ENCODE assay signal across 20 cellular contexts in genomic region chr13:50069255-50069654, GRCh38. TPM values are rescaled to one million over a fixed set of nuclear protein-coding genes. Genes with fewer than 3 reads are reported as not detected.
DNase-seq lines count a peak whose midpoint lies in the region; ATAC-seq and TF ChIP-seq lines count a peak whose summit lies in the region.
"Had no signal": no experiment of that assay in that cellular context is flagged by ENCODE, and none has a peak within 500 bp of the region (broad histone marks: within the 10 kb centered on the region; RNA-seq: fewer than 3 reads in every experiment).

No MANE protein-coding gene starts in this region.

- H3K36me3 Mint-ChIP-seq in naive thymus-derived CD4-positive, alpha-beta T cell: peaks cover 0 to 18% (median 4%) of the 10 kb centered on the region in 5 donors

- DNase-seq in A673 (ENCODE audit: low spot score): no peak
- DNase-seq in EH (ENCODE audit: low read depth): peak; percentile 46
- DNase-seq in amniotic epithelial cell (ENCODE audit: low read depth): peak; percentile 74
- DNase-seq in iris pigment epithelial cell (ENCODE audit: low read depth): peak; percentile 62
- DNase-seq in T-helper 9 cell: no peak
- DNase-seq in stimulated activated CD4-positive, alpha-beta T cell treated with anti-CD3 and anti-CD28 coated beads, Interleukin-4, amount 100 ng/mL, for 4 hours: no peak
- DNase-seq in stimulated activated CD4-positive, alpha-beta T cell treated with anti-CD3 and anti-CD28 coated beads, Interleukin-15, amount 100 ng/mL, for 24 hours: no peak
- DNase-seq in naive thymus-derived CD4-positive, alpha-beta T cell: no peak
- DNase-seq: activated CD4-positive, alpha-beta T cell treated with anti-CD3 and anti-CD28 coated beads, Interleukin-2, amount 50 U/mL, for 4 hours; activated gamma-delta T cell treated with Interleukin-2 at 50 U/mL for 16 hours; anterior cingulate cortex; foreskin melanocyte; NCI-H1436 treated with DMSO at 0.1 percent for 48 hours; NCI-H526 treated with DMSO at 0.1 percent for 48 hours; stimulated activated CD4-positive, alpha-beta T cell treated with anti-CD3 and anti-CD28 coated beads, Interleukin-12 subunit alpha, Interleukin-12 subunit beta, amount 100 ng/mL, for 4 hours; T-helper 2 cell; testis had no signal

- no peaks in the 10 kb centered on the region for H3K9me3 ChIP-seq in A673 (ENCODE audit: low read depth, low read length, poor library complexity, severe bottlenecking)
- no peaks in the 10 kb centered on the region for H3K9me3 ChIP-seq in naive thymus-derived CD4-positive, alpha-beta T cell (ENCODE audit: control insufficient read depth in 2 of 3, low read length in 3 of 3)
- H3K9me3 ChIP-seq: testis had no signal

- BruUV-seq in A673 (replicated peaks; lab: Mats Ljungman, UMichigan): no TSS peak

- peaks cover 53% of the 10 kb centered on the region for H3K36me3 ChIP-seq in A673 (ENCODE audit: insufficient read depth, low read length, poor library complexity, severe bottlenecking)
- H3K36me3 ChIP-seq in naive thymus-derived CD4-positive, alpha-beta T cell (ENCODE audit: control insufficient read depth in 2 of 3, insufficient read depth in 3 of 3, low read length in 3 of 3): no peaks in the 10 kb centered on the region

- no peak overlapping the region for H3K4me3 Mint-ChIP-seq in naive thymus-derived CD4-positive, alpha-beta T cell
- H3K4me3 Mint-ChIP-seq: GM23338, neural crest cell had no signal

- no peak overlapping the region for H3K4me3 ChIP-seq in A673 (ENCODE audit: low read depth, low read length, poor library complexity, severe bottlenecking)
- no peak overlapping the region for H3K4me3 ChIP-seq in naive thymus-derived CD4-positive, alpha-beta T cell (ENCODE audit: low read length)
- H3K4me3 ChIP-seq: GM23338, testis had no signal

- peaks cover 0 to 5% (median 0%) of the 10 kb centered on the region in 5 donors for H3K27me3 Mint-ChIP-seq in naive thymus-derived CD4-positive, alpha-beta T cell

- CTCF ChIA-PET in A673 (lab: Charles Lee): no interaction called here
- CTCF ChIA-PET in naive thymus-derived CD4-positive, alpha-beta T cell (lab: Charles Lee): interaction anchor here (0.6 to 0.8 kb wide), 2 partner anchors 92 to 147 kb away, joined by 3 to 4 read pairs; no protein-coding TSS in a partner anchor

- TF ChIP-seq CTCF in A673 (conservative IDR thresholded peaks at IDR 0.05; ENCODE audit: low read depth, low read length): no peak

- intact Hi-C loops in A673 (cut with micrococcal nuclease; ENCODE audit: unreplicated experiment): no loop called here
- intact Hi-C loops in naive thymus-derived CD4-positive, alpha-beta T cell (cut with micrococcal nuclease): no loop called here

- H3K4me1 ChIP-seq in A673 (ENCODE audit: insufficient read depth, low read length, poor library complexity, severe bottlenecking): peaks cover 36% of the 10 kb centered on the region
- H3K4me1 ChIP-seq in naive thymus-derived CD4-positive, alpha-beta T cell (ENCODE audit: control insufficient read depth in 2 of 2, insufficient read depth in 2 of 2, low read length in 2 of 2): no peaks in the 10 kb centered on the region

- peaks cover 0 to 55% (median 4%) of the 10 kb centered on the region in 7 donors for H3K4me1 Mint-ChIP-seq in naive thymus-derived CD4-positive, alpha-beta T cell
- H3K4me1 Mint-ChIP-seq: GM23338 had no signal

- H3K27ac Mint-ChIP-seq in naive thymus-derived CD4-positive, alpha-beta T cell: no peak overlapping the region
- H3K27ac Mint-ChIP-seq: GM23338 had no signal

- H3K27ac ChIP-seq in A673 (ENCODE audit: low read depth, low read length, poor library complexity, severe bottlenecking): peak overlapping the region; percentile 6
- no peak overlapping the region for H3K27ac ChIP-seq in naive thymus-derived CD4-positive, alpha-beta T cell (ENCODE audit: low read depth, low read length)
- H3K27ac ChIP-seq: testis had no signal

- H3K27me3 ChIP-seq in A673 (replicated peaks; ENCODE audit: insufficient read depth, low read depth, low read length, poor library complexity): no peaks in the 10 kb centered on the region
- no peaks in the 10 kb centered on the region for H3K27me3 ChIP-seq in naive thymus-derived CD4-positive, alpha-beta T cell (ENCODE audit: control insufficient read depth in 2 of 2, insufficient read depth in 2 of 2, low read length in 2 of 2)
- H3K27me3 ChIP-seq: testis had no signal

- H3K9me3 Mint-ChIP-seq in naive thymus-derived CD4-positive, alpha-beta T cell: peaks cover 0 to 1% (median 0%) of the 10 kb centered on the region in 11 donors
- H3K9me3 Mint-ChIP-seq: GM23338, neural crest cell had no signal

- POLR2A ChIA-PET in A673 (lab: Charles Lee; ENCODE audit: low non-redundant PET): no interaction called here
- POLR2A ChIA-PET in naive thymus-derived CD4-positive, alpha-beta T cell (lab: Charles Lee): interaction anchor here (1.0 to 1.1 kb wide), 2 partner anchors 55 to 72 kb away, joined by 3 read pairs; partner anchors contain the start of gene TRIM13

- ATAC-seq in naive thymus-derived CD4-positive, alpha-beta T cell: no peak
- ATAC-seq: GM23338, Right ventricle myocardium inferior had no signal

RNA-seq across cellular contexts. Expression of gene KCNRG, which starts 54.0 kb away (rescaled TPM):
- total RNA-seq in A673 (2021): 1.4 and 2.1 TPM in 2 replicates
- under 1 TPM; 0.29 to 0.97 (median 0.50) TPM for total RNA-seq in naive thymus-derived CD4-positive, alpha-beta T cell
- polyA plus RNA-seq in naive thymus-derived CD4-positive, alpha-beta T cell: under 1 TPM; 0.59 to 0.64 TPM
- total RNA-seq: GM23338 had no signal

Comparison
In these comparisons a context has a peak if more than half of its experiments do, and no peak if none do; other contexts are left out.
1. DNase-seq: peak in EH (single experiment), amniotic epithelial cell (single experiment) and iris pigment epithelial cell (single experiment); none in A673 (single experiment), T-helper 9 cell (single experiment), stimulated activated CD4-positive, alpha-beta T cell treated with anti-CD3 and anti-CD28 coated beads, Interleukin-4, amount 100 ng/mL, for 4 hours (0 of 2), stimulated activated CD4-positive, alpha-beta T cell treated with anti-CD3 and anti-CD28 coated beads, Interleukin-15, amount 100 ng/mL, for 24 hours (single experiment) and naive thymus-derived CD4-positive, alpha-beta T cell (0 of 9).